ENCODE assay signal across 8 cellular contexts in genomic region chr4:143358923-143359694, GRCh38. TPM values are rescaled to one million over a fixed set of nuclear protein-coding genes. Genes with fewer than 3 reads are reported as not detected.
DNase-seq lines count a peak whose midpoint lies in the region; ATAC-seq and TF ChIP-seq lines count a peak whose summit lies in the region.

No MANE protein-coding gene starts in this region.

- H3K27ac ChIP-seq in HL-60 (replicated peaks) (peak overlapping the region; percentile 54), WERI-Rb-1 (no peak overlapping the region)

- no peaks in the 10 kb centered on the region for H3K36me3 ChIP-seq in WERI-Rb-1

- peaks cover 66% of the 10 kb centered on the region for H3K4me1 Mint-ChIP-seq in activated B cell treated with CpG ODN at 0.5 μM for 24 hours
- H3K4me1 Mint-ChIP-seq in stimulated activated effector memory CD8-positive, alpha-beta T cell treated with anti-CD3 and anti-CD28 coated beads, Interleukin-12 subunit alpha, Interleukin-12 subunit beta, amount 100 ng/mL, for 72 hours, result peaks cover 31% of the 10 kb centered on the region

- H3K27me3 ChIP-seq in HL-60 (ENCODE audit: insufficient read depth, poor library complexity, severe bottlenecking) (no peaks in the 10 kb centered on the region), WERI-Rb-1 (ENCODE audit: insufficient read depth, low read depth, severe bottlenecking) (no peaks in the 10 kb centered on the region)

- DNase-seq in GM10266 (ENCODE audit: extremely low spot score), result peak; percentile 62
- peak in 1 of 2 experiments; percentile 54 for DNase-seq in HL-60 (ENCODE audit: low read depth in 1 of 2, low spot score in 1 of 2)
- DNase-seq in activated B cell treated with CpG ODN at 0.5 μM for 24 hours, result no peak
- DNase-seq in foreskin melanocyte, result peak; percentile 50
- no peak for DNase-seq in stimulated activated effector memory CD8-positive, alpha-beta T cell treated with anti-CD3 and anti-CD28 coated beads, Interleukin-12 subunit alpha, Interleukin-12 subunit beta, amount 100 ng/mL, for 72 hours (ENCODE audit: low spot score in 2 of 2)
- DNase-seq in WERI-Rb-1, result no peak
- DNase-seq in NCI-H1092 treated with DMSO at 0.1 percent for 48 hours (lab: John Stamatoyannopoulos, UW), result no peak

- ATAC-seq in GM21447 (IDR thresholded peaks at IDR 0.05; ENCODE audit: unreplicated experiment) (peak; percentile 88), activated B cell treated with CpG ODN at 0.5 μM for 24 hours (ENCODE audit: low read depth) (peak; percentile 88)
- ATAC-seq in stimulated activated effector memory CD8-positive, alpha-beta T cell treated with anti-CD3 and anti-CD28 coated beads, Interleukin-12 subunit alpha, Interleukin-12 subunit beta, amount 100 ng/mL, for 72 hours, result peak; percentile 92

- H3K27ac Mint-ChIP-seq in activated B cell treated with CpG ODN at 0.5 μM for 24 hours, result peak overlapping the region; percentile 83
- H3K27ac Mint-ChIP-seq in stimulated activated effector memory CD8-positive, alpha-beta T cell treated with anti-CD3 and anti-CD28 coated beads, Interleukin-12 subunit alpha, Interleukin-12 subunit beta, amount 100 ng/mL, for 72 hours, result peak overlapping the region; percentile 95

- H3K4me3 Mint-ChIP-seq in activated B cell treated with CpG ODN at 0.5 μM for 24 hours, result peak overlapping the region; percentile 65
- peak overlapping the region; percentile 59 for H3K4me3 Mint-ChIP-seq in stimulated activated effector memory CD8-positive, alpha-beta T cell treated with anti-CD3 and anti-CD28 coated beads, Interleukin-12 subunit alpha, Interleukin-12 subunit beta, amount 100 ng/mL, for 72 hours

- no peaks in the 10 kb centered on the region for H3K9me3 ChIP-seq in WERI-Rb-1 (ENCODE audit: severe bottlenecking)

- H3K36me3 Mint-ChIP-seq in activated B cell treated with CpG ODN at 0.5 μM for 24 hours (ENCODE audit: low read depth), result no peaks in the 10 kb centered on the region
- no peaks in the 10 kb centered on the region for H3K36me3 Mint-ChIP-seq in stimulated activated effector memory CD8-positive, alpha-beta T cell treated with anti-CD3 and anti-CD28 coated beads, Interleukin-12 subunit alpha, Interleukin-12 subunit beta, amount 100 ng/mL, for 72 hours

- no peak for TF ChIP-seq CTCF in GM10266 (IDR thresholded peaks at IDR 0.05; ENCODE audit: control insufficient read depth, insufficient read depth, low read depth, missing control alignments)
- TF ChIP-seq CTCF in HL-60 (IDR thresholded peaks at IDR 0.05; ENCODE audit: insufficient read depth, low read length), result no peak
- TF ChIP-seq CTCF in activated B cell treated with CpG ODN at 0.5 μM for 24 hours (IDR thresholded peaks at IDR 0.05), result no peak
- no peak for TF ChIP-seq CTCF in WERI-Rb-1 (IDR thresholded peaks at IDR 0.05; ENCODE audit: low read depth, low read length)

- no peaks in the 10 kb centered on the region for H3K27me3 Mint-ChIP-seq in activated B cell treated with CpG ODN at 0.5 μM for 24 hours

- no peaks in the 10 kb centered on the region for H3K9me3 Mint-ChIP-seq in activated B cell treated with CpG ODN at 0.5 μM for 24 hours
- no peaks in the 10 kb centered on the region for H3K9me3 Mint-ChIP-seq in stimulated activated effector memory CD8-positive, alpha-beta T cell treated with anti-CD3 and anti-CD28 coated beads, Interleukin-12 subunit alpha, Interleukin-12 subunit beta, amount 100 ng/mL, for 72 hours

- H3K4me3 ChIP-seq in HL-60 (replicated peaks; ENCODE audit: insufficient read depth, low read length) (no peak overlapping the region), WERI-Rb-1 (ENCODE audit: low read depth, low read length) (no peak overlapping the region)

- intact Hi-C loops in activated B cell treated with CpG ODN at 0.5 μM for 24 hours (cut with micrococcal nuclease), result loop anchor here (1.0 kb wide), 3 partner anchors 18 to 154 kb away; partner anchors contain the start of genes GAB1 and SMARCA5

- POLR2A ChIA-PET in activated B cell treated with CpG ODN at 0.5 μM for 24 hours (lab: Charles Lee), result interaction anchor here (0.7 to 5.8 kb wide), 4 partner anchors 14 to 22 kb away, joined by 3 to 31 read pairs (median 11); partner anchors contain the start of gene GAB1

- CTCF ChIA-PET in activated B cell treated with CpG ODN at 0.5 μM for 24 hours (lab: Charles Lee), result interaction anchor here (0.8 to 3.8 kb wide), 3 partner anchors 14 to 18 kb away, joined by 4 to 12 read pairs (median 4); no protein-coding TSS in a partner anchor

RNA-seq across cellular contexts. Expression of gene GAB1, which starts 22.4 kb away (rescaled TPM):
- 11.9 and 12.0 TPM in 2 replicates for total RNA-seq in activated B cell treated with CpG ODN at 0.5 μM for 24 hours

Comparison
In these comparisons a context has a peak if more than half of its experiments do, and no peak if none do; other contexts are left out.
1. DNase-seq: peak in GM10266 (single experiment) and foreskin melanocyte (single experiment); none in activated B cell treated with CpG ODN at 0.5 μM for 24 hours (single experiment), stimulated activated effector memory CD8-positive, alpha-beta T cell treated with anti-CD3 and anti-CD28 coated beads, Interleukin-12 subunit alpha, Interleukin-12 subunit beta, amount 100 ng/mL, for 72 hours (0 of 2), WERI-Rb-1 (single experiment) and NCI-H1092 treated with DMSO at 0.1 percent for 48 hours (single experiment).
2. Peak in every context shown above with its lines, with median percentiles within 50 percentile points of each other: ATAC-seq.